In the genomic region with DNA sequence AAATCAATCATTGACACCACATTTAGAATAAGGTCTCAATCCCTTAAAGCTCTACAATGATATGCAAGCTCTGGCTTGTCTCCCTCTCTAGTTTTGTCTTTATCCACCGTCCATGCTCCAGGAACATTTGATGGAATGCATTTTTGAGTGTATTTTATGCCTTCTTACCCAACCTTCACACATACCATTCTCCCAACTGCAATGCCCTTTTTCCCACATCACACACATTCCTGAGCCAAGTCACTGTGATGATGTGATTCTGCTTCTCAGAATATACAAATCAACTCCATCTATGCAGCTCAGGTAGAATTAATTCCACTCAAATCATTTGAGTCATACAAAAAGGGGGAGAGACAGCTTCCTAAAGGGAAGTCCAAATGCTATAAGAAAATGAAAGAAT, we compare ENCODE assay signal across 24 cellular contexts.
"Had no signal": no experiment of that assay in that cellular context is flagged by ENCODE, and none has a peak within 500 bp of the region (broad histone marks: within the 10 kb centered on the region; RNA-seq: fewer than 3 reads in every experiment).

No MANE protein-coding gene starts in this region.

- H3K4me1 Mint-ChIP-seq: activated B cell treated with CpG ODN at 0.5 μM for 24 hours; activated CD4-positive, alpha-beta T cell treated with anti-CD3 and anti-CD28 coated beads for 36 hours; activated naive CD8-positive, alpha-beta T cell treated with anti-CD3 and anti-CD28 coated beads, Interleukin-2, amount 50 U/mL, for 24 hours; central memory CD8-positive, alpha-beta T cell; natural killer cell; T-helper 17 cell had no signal

- DNase-seq: activated B cell treated with CpG ODN at 0.5 μM for 24 hours; activated CD4-positive, alpha-beta T cell treated with anti-CD3 and anti-CD28 coated beads for 36 hours; activated CD4-positive, alpha-beta T cell treated with anti-CD3 and anti-CD28 coated beads, Interleukin-2, amount 50 U/mL, for 4 hours; activated effector memory CD4-positive, alpha-beta T cell treated with anti-CD3 and anti-CD28 coated beads, Interleukin-2, amount 50 U/mL, for 16 hours; activated naive CD4-positive, alpha-beta T cell treated with anti-CD3 and anti-CD28 coated beads, Interleukin-2, amount 50 U/mL, for 16 hours; activated naive CD8-positive, alpha-beta T cell treated with anti-CD3 and anti-CD28 coated beads, Interleukin-2, amount 50 U/mL, for 24 hours; brain microvascular endothelial cell; colonic mucosa; dorsolateral prefrontal cortex; effector memory CD8-positive, alpha-beta T cell; gastrocnemius medialis; hippocampal formation; left colon; lower lobe of right lung; midbrain; natural killer cell; stimulated activated CD4-positive, alpha-beta T cell treated with anti-CD3 and anti-CD28 coated beads, Interleukin-12 subunit alpha, Interleukin-12 subunit beta, amount 100 ng/mL, for 4 hours; stimulated activated CD4-positive, alpha-beta T cell treated with anti-CD3 and anti-CD28 coated beads, Interleukin-4, amount 100 ng/mL, for 4 hours; stimulated activated naive CD8-positive, alpha-beta T cell treated with anti-CD3 and anti-CD28 coated beads, Interleukin-15, Interleukin-2, amounts not matched to agents 100 U/mL and 50 U/mL, for 24 hours; T-helper 17 cell had no signal

- ATAC-seq: activated CD4-positive, alpha-beta T cell treated with anti-CD3 and anti-CD28 coated beads for 36 hours; activated naive CD8-positive, alpha-beta T cell treated with anti-CD3 and anti-CD28 coated beads, Interleukin-2, amount 50 U/mL, for 24 hours; effector memory CD8-positive, alpha-beta T cell; esophagus mucosa; gastrocnemius medialis; left colon; lower lobe of right lung; natural killer cell; stimulated activated naive CD8-positive, alpha-beta T cell treated with anti-CD3 and anti-CD28 coated beads, Interleukin-15, Interleukin-2, amounts not matched to agents 100 U/mL and 50 U/mL, for 24 hours; T-helper 17 cell had no signal

- H3K27ac ChIP-seq: brain microvascular endothelial cell, colonic mucosa, gastrocnemius medialis, lower lobe of right lung, right atrium auricular region had no signal

- H3K4me3 ChIP-seq: colonic mucosa, dorsolateral prefrontal cortex, gastrocnemius medialis, lower lobe of right lung, right atrium auricular region had no signal

- H3K36me3 Mint-ChIP-seq: natural killer cell had no signal

- H3K4me1 ChIP-seq: colonic mucosa, gastrocnemius medialis, lower lobe of right lung, right atrium auricular region had no signal

- H3K4me3 Mint-ChIP-seq: activated B cell treated with CpG ODN at 0.5 μM for 24 hours; activated CD4-positive, alpha-beta T cell treated with anti-CD3 and anti-CD28 coated beads for 36 hours; activated naive CD8-positive, alpha-beta T cell treated with anti-CD3 and anti-CD28 coated beads, Interleukin-2, amount 50 U/mL, for 24 hours; central memory CD8-positive, alpha-beta T cell; effector memory CD8-positive, alpha-beta T cell; natural killer cell; T-helper 17 cell had no signal

- H3K27me3 Mint-ChIP-seq: activated B cell treated with CpG ODN at 0.5 μM for 24 hours; activated CD4-positive, alpha-beta T cell treated with anti-CD3 and anti-CD28 coated beads for 36 hours; activated naive CD8-positive, alpha-beta T cell treated with anti-CD3 and anti-CD28 coated beads, Interleukin-2, amount 50 U/mL, for 24 hours; central memory CD8-positive, alpha-beta T cell; effector memory CD8-positive, alpha-beta T cell; progenitor cell of endocrine pancreas; T-helper 17 cell had no signal

- H3K27ac Mint-ChIP-seq: activated B cell treated with CpG ODN at 0.5 μM for 24 hours; activated CD4-positive, alpha-beta T cell treated with anti-CD3 and anti-CD28 coated beads for 36 hours; activated naive CD8-positive, alpha-beta T cell treated with anti-CD3 and anti-CD28 coated beads, Interleukin-2, amount 50 U/mL, for 24 hours; effector memory CD8-positive, alpha-beta T cell; natural killer cell; progenitor cell of endocrine pancreas; T-helper 17 cell had no signal

- H3K9me3 ChIP-seq: colonic mucosa, gastrocnemius medialis, lower lobe of right lung, right atrium auricular region had no signal

- H3K27me3 ChIP-seq: brain microvascular endothelial cell, colonic mucosa, dorsolateral prefrontal cortex, gastrocnemius medialis, right atrium auricular region had no signal

- H3K36me3 ChIP-seq: brain microvascular endothelial cell, colonic mucosa, gastrocnemius medialis, lower lobe of right lung, right atrium auricular region had no signal
